Comparison of ENCODE assay signal across 1 cellular context in genomic region chr17:50064253-50064991, GRCh38.
TF ChIP-seq lines count a peak whose summit lies in the region.

No MANE protein-coding gene starts in this region.

TF ChIP-seq in K562, 482 proteins besides CTCF, POLR2A, EP300 and RAD21 (continued from another document):
- TF ChIP-seq ATF3 (IDR thresholded peaks at IDR 0.05): peak; percentile 46
- TF ChIP-seq ATF3 (CRISPR knock-in tag; conservative IDR thresholded peaks at IDR 0.05): no peak
- TF ChIP-seq, protein P1, sequence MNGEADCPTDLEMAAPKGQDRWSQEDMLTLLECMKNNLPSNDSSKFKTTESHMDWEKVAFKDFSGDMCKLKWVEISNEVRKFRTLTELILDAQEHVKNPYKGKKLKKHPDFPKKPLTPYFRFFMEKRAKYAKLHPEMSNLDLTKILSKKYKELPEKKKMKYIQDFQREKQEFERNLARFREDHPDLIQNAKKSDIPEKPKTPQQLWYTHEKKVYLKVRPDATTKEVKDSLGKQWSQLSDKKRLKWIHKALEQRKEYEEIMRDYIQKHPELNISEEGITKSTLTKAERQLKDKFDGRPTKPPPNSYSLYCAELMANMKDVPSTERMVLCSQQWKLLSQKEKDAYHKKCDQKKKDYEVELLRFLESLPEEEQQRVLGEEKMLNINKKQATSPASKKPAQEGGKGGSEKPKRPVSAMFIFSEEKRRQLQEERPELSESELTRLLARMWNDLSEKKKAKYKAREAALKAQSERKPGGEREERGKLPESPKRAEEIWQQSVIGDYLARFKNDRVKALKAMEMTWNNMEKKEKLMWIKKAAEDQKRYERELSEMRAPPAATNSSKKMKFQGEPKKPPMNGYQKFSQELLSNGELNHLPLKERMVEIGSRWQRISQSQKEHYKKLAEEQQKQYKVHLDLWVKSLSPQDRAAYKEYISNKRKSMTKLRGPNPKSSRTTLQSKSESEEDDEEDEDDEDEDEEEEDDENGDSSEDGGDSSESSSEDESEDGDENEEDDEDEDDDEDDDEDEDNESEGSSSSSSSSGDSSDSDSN (IDR thresholded peaks at IDR 0.05; ENCODE audit: borderline replicate concordance in 1 of 2, low read depth in 2 of 2, low read length in 2 of 2): 0 out of 4 replicates have a peak, but pooled peaks of 1 of the 2 experiments have one; percentile 25
- no peak for TF ChIP-seq ZNF124 (CRISPR knock-in tag; IDR thresholded peaks at IDR 0.05)
- TF ChIP-seq ZNF589 (CRISPR knock-in tag; IDR thresholded peaks at IDR 0.05; ENCODE audit: low read depth): 0 out of 2 replicates have a peak, but pooled peaks have one; percentile 8
- TF ChIP-seq U2AF2 (optimal IDR thresholded peaks at IDR 0.05; ENCODE audit: low read depth, low read length): no peak
- TF ChIP-seq HNRNPH1 (optimal IDR thresholded peaks at IDR 0.05; ENCODE audit: low read depth, low read length): no peak
- no peak for TF ChIP-seq ADNP (tag; IDR thresholded peaks at IDR 0.05)
- peak; percentile 60 for TF ChIP-seq FOSL1 (tag; conservative IDR thresholded peaks at IDR 0.05)
- TF ChIP-seq, protein P2, sequence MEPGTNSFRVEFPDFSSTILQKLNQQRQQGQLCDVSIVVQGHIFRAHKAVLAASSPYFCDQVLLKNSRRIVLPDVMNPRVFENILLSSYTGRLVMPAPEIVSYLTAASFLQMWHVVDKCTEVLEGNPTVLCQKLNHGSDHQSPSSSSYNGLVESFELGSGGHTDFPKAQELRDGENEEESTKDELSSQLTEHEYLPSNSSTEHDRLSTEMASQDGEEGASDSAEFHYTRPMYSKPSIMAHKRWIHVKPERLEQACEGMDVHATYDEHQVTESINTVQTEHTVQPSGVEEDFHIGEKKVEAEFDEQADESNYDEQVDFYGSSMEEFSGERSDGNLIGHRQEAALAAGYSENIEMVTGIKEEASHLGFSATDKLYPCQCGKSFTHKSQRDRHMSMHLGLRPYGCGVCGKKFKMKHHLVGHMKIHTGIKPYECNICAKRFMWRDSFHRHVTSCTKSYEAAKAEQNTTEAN (CRISPR knock-in tag; IDR thresholded peaks at IDR 0.05): no peak
- peak in 1 of 2 experiments; percentile 40 for TF ChIP-seq E2F6 (IDR thresholded peaks at IDR 0.05; ENCODE audit: borderline replicate concordance in 1 of 2, extremely low read depth in 1 of 2, insufficient read depth in 1 of 2, insufficient read length in 1 of 2, low read depth in 1 of 2, low read length in 1 of 2, poor library complexity in 1 of 2, severe bottlenecking in 1 of 2)
TF ChIP-seq in K562: peak in this region for 9.
